In the genomic region with DNA sequence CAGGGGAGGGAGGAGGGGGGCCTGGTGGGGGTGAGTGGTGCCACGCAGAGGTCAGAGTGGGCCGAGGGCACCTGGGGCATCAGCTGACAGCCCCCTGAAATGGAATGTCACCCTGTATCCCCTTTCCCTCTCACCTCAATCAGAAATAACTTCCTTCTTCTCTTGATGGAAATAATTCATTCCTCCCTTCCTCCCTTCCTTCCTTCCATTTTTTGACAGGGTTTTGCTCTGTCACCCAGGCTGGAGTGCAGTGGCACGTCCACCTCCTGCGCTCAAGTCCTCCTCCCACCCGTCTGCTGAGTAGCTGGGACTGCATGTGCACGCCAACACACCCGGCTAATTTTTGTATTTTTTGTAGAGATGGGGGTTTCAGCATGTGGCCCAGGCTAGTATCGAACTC, we compare ENCODE assay signal across 1 cellular context.
TF ChIP-seq lines count a peak whose summit lies in the region.

No MANE protein-coding gene starts in this region.

TF ChIP-seq in SK-N-SH, 30 proteins besides CTCF, POLR2A, EP300 and RAD21 (continued from another document):
- TF ChIP-seq, protein P1, sequence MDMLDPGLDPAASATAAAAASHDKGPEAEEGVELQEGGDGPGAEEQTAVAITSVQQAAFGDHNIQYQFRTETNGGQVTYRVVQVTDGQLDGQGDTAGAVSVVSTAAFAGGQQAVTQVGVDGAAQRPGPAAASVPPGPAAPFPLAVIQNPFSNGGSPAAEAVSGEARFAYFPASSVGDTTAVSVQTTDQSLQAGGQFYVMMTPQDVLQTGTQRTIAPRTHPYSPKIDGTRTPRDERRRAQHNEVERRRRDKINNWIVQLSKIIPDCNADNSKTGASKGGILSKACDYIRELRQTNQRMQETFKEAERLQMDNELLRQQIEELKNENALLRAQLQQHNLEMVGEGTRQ (IDR thresholded peaks at IDR 0.05; ENCODE audit: borderline replicate concordance, low read depth, low read length) = no peak
- TF ChIP-seq MXI1 (IDR thresholded peaks at IDR 0.05; ENCODE audit: low read depth, low read length) (no peak), CHD2 (IDR thresholded peaks at IDR 0.05; ENCODE audit: low read length, partially characterized antibody) (no peak), FOXJ3 (CRISPR knock-in tag; IDR thresholded peaks at IDR 0.05) (no peak), SMC3 (IDR thresholded peaks at IDR 0.05; ENCODE audit: low read depth, low read length) (no peak), RFX5 (IDR thresholded peaks at IDR 0.05; ENCODE audit: low read length) (no peak), TCF12 (IDR thresholded peaks at IDR 0.05) (no peak), EZH2phosphoT487 (IDR thresholded peaks at IDR 0.05; ENCODE audit: borderline replicate concordance, low read depth) (no peak), TAF1 (IDR thresholded peaks at IDR 0.05; ENCODE audit: borderline replicate concordance, low read depth, low read length) (no peak), YY1 (IDR thresholded peaks at IDR 0.05; ENCODE audit: low read depth) (no peak), JUND (IDR thresholded peaks at IDR 0.05) (no peak), FOXM1 (IDR thresholded peaks at IDR 0.05; ENCODE audit: low read depth) (no peak)
- TF ChIP-seq, protein P2, sequence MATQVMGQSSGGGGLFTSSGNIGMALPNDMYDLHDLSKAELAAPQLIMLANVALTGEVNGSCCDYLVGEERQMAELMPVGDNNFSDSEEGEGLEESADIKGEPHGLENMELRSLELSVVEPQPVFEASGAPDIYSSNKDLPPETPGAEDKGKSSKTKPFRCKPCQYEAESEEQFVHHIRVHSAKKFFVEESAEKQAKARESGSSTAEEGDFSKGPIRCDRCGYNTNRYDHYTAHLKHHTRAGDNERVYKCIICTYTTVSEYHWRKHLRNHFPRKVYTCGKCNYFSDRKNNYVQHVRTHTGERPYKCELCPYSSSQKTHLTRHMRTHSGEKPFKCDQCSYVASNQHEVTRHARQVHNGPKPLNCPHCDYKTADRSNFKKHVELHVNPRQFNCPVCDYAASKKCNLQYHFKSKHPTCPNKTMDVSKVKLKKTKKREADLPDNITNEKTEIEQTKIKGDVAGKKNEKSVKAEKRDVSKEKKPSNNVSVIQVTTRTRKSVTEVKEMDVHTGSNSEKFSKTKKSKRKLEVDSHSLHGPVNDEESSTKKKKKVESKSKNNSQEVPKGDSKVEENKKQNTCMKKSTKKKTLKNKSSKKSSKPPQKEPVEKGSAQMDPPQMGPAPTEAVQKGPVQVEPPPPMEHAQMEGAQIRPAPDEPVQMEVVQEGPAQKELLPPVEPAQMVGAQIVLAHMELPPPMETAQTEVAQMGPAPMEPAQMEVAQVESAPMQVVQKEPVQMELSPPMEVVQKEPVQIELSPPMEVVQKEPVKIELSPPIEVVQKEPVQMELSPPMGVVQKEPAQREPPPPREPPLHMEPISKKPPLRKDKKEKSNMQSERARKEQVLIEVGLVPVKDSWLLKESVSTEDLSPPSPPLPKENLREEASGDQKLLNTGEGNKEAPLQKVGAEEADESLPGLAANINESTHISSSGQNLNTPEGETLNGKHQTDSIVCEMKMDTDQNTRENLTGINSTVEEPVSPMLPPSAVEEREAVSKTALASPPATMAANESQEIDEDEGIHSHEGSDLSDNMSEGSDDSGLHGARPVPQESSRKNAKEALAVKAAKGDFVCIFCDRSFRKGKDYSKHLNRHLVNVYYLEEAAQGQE (IDR thresholded peaks at IDR 0.05; ENCODE audit: low read depth, low read length) = no peak
- TF ChIP-seq, protein P3, sequence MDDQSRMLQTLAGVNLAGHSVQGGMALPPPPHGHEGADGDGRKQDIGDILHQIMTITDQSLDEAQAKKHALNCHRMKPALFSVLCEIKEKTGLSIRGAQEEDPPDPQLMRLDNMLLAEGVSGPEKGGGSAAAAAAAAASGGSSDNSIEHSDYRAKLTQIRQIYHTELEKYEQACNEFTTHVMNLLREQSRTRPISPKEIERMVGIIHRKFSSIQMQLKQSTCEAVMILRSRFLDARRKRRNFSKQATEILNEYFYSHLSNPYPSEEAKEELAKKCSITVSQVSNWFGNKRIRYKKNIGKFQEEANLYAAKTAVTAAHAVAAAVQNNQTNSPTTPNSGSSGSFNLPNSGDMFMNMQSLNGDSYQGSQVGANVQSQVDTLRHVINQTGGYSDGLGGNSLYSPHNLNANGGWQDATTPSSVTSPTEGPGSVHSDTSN (IDR thresholded peaks at IDR 0.05) = no peak
